In genomic region chr3:194379231-194379630, GRCh38 we compare ENCODE assay signal across 21 cellular contexts. TPM values are rescaled to one million over a fixed set of nuclear protein-coding genes. Genes with fewer than 3 reads are reported as not detected.
"Had no signal": no experiment of that assay in that cellular context is flagged by ENCODE, and none has a peak within 500 bp of the region (broad histone marks: within the 10 kb centered on the region; RNA-seq: fewer than 3 reads in every experiment).

No MANE protein-coding gene starts in this region.

- H3K27ac ChIP-seq: adrenal gland, SJSA1 had no signal

- H3K9me3 ChIP-seq: adrenal gland, SJSA1 had no signal

- H3K4me3 Mint-ChIP-seq: activated CD8-positive, alpha-beta T cell treated with anti-CD3 and anti-CD28 coated beads for 36 hours; activated naive CD8-positive, alpha-beta T cell treated with anti-CD3 and anti-CD28 coated beads, Interleukin-2, amount 10 ng/mL, durations not matched to agents 7 days and 5 days; T-helper 1 cell treated with Interleukin-12 subunit alpha and Interleukin-12 subunit beta and Interleukin-4 antibody, amounts not matched to agents 30 μg/mL and 1 μg/mL, for 36 hours had no signal

- H3K36me3 Mint-ChIP-seq: activated naive CD8-positive, alpha-beta T cell treated with anti-CD3 and anti-CD28 coated beads, Interleukin-2, amount 10 ng/mL, durations not matched to agents 7 days and 5 days had no signal

- H3K36me3 ChIP-seq: adrenal gland, SJSA1 had no signal

- H3K27ac Mint-ChIP-seq: activated CD8-positive, alpha-beta T cell treated with anti-CD3 and anti-CD28 coated beads for 36 hours; activated naive CD8-positive, alpha-beta T cell treated with anti-CD3 and anti-CD28 coated beads, Interleukin-2, amount 10 ng/mL, durations not matched to agents 7 days and 5 days; T-helper 1 cell treated with Interleukin-12 subunit alpha and Interleukin-12 subunit beta and Interleukin-4 antibody, amounts not matched to agents 30 μg/mL and 1 μg/mL, for 36 hours had no signal

- DNase-seq: activated CD4-positive, alpha-beta T cell treated with anti-CD3 and anti-CD28 coated beads for 4 hours; activated CD8-positive, alpha-beta memory T cell treated with anti-CD3 and anti-CD28 coated beads, Interleukin-2, amount 50 U/mL, for 4 hours; activated CD8-positive, alpha-beta T cell treated with anti-CD3 and anti-CD28 coated beads for 36 hours; activated naive CD4-positive, alpha-beta T cell treated with anti-CD3 and anti-CD28 coated beads, Interleukin-2, amount 50 U/mL, for 16 hours; activated naive CD8-positive, alpha-beta T cell treated with anti-CD3 and anti-CD28 coated beads, Interleukin-2, amount 10 ng/mL, durations not matched to agents 7 days and 5 days; activated T-cell treated with anti-CD3 and anti-CD28 coated beads, Interleukin-2, amount 50 U/mL, for 1 hour; adrenal gland; anterior cingulate cortex; Karpas-422; MM.1S; NCI-H2029 treated with DMSO at 0.1 percent for 48 hours; NCI-H345; NCI-H510A; NCI-H526 treated with DMSO at 0.1 percent for 48 hours; NK-92 treated with Interleukin-12 subunit alpha and Interleukin-12 subunit beta, amount 100 ng/mL, for 24 hours; SHP77 had no signal

- H3K4me1 ChIP-seq: adrenal gland, SJSA1 had no signal

- H3K4me3 ChIP-seq: adrenal gland, K562, SJSA1 had no signal

- ATAC-seq: activated CD4-positive, CD25-positive, alpha-beta regulatory T cell treated with anti-CD3 and anti-CD28 coated beads, Interleukin-2, amount 50 U/mL, for 24 hours; activated CD8-positive, alpha-beta T cell treated with anti-CD3 and anti-CD28 coated beads for 36 hours; K562; SK-N-SH treated with all-trans-retinoic acid at 6 μM for 48 hours had no signal

- H3K27me3 ChIP-seq: SJSA1 had no signal

- H3K9me3 Mint-ChIP-seq: activated CD8-positive, alpha-beta T cell treated with anti-CD3 and anti-CD28 coated beads for 36 hours; activated naive CD8-positive, alpha-beta T cell treated with anti-CD3 and anti-CD28 coated beads, Interleukin-2, amount 10 ng/mL, durations not matched to agents 7 days and 5 days; T-helper 1 cell treated with Interleukin-12 subunit alpha and Interleukin-12 subunit beta and Interleukin-4 antibody, amounts not matched to agents 30 μg/mL and 1 μg/mL, for 36 hours had no signal

RNA-seq across cellular contexts. Expression of gene LRRC15, which starts 9.7 kb away (rescaled TPM):
- total RNA-seq: activated CD8-positive, alpha-beta T cell treated with anti-CD3 and anti-CD28 coated beads for 36 hours; activated naive CD8-positive, alpha-beta T cell treated with anti-CD3 and anti-CD28 coated beads, Interleukin-2, amount 10 ng/mL, durations not matched to agents 7 days and 5 days; K562 had no signal
- polyA plus RNA-seq: K562 had no signal

RNA-seq across cellular contexts. Expression of gene GP5, which starts 19.8 kb away (rescaled TPM):
- total RNA-seq: SJSA1 had no signal
- polyA plus RNA-seq: adrenal gland had no signal

RNA-seq across cellular contexts. Expression of gene CPN2, which starts 28.1 kb away (rescaled TPM):
- total RNA-seq: activated CD8-positive, alpha-beta T cell treated with anti-CD3 and anti-CD28 coated beads for 36 hours; activated naive CD8-positive, alpha-beta T cell treated with anti-CD3 and anti-CD28 coated beads, Interleukin-2, amount 10 ng/mL, durations not matched to agents 7 days and 5 days; K562; SJSA1 had no signal
- polyA plus RNA-seq: K562 had no signal
